ENCODE assay signal across 8 cellular contexts in the genomic region with DNA sequence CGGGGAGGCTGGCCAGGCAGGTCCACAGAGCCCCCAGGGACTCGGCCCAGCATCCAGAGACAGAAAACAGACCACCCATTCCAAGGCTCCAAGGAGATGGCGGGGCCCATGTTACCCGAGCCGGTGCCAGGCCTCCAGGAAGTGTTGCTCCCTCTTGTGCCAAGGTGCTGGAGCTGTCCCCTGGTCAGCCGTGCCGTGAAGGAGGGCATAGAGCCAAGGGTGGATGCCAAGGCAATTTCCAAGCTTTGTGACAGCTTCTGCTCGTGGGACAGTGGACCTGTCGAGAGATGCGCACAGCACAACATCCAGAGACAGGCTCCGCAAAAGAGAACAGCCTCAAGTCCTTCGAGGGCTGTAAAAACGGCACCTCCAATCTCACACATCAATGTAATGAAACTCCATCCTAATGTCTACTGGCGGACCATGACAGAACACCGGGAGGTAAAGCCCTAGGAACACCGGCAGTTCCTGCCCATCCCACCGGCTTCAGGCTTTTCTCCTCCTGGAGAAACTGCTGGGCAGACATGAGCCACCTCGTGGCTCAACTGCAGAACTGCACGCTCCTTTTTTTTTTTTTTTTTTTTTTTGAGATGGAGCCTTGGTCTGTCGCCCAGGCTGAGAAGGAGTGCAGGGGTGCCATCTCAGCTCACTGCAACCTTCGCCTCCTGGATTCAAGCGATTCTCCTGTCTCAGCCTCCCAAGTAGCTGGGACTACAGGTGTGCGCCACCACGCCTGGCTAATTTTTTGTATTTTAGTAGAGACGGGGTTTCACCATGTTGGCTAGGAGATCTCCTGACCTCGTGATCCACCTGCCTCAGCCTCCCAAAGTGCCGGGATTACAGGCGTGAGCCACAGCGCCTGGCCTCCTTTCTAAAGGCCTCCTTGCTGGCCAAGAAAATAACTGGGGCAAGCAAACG. TPM values are rescaled to one million over a fixed set of nuclear protein-coding genes. Genes with fewer than 3 reads are reported as not detected.
A peak's percentile ranks its signal among the peaks of the same experiment; 100 is the strongest.
DNase-seq lines count a peak whose midpoint lies in the region; ATAC-seq and TF ChIP-seq lines count a peak whose summit lies in the region.

No MANE protein-coding gene starts in this region.

- no peak overlapping the region for H3K27ac ChIP-seq in A673 (ENCODE audit: low read depth, low read length, poor library complexity, severe bottlenecking)

- H3K36me3 ChIP-seq in A673 (ENCODE audit: insufficient read depth, low read length, poor library complexity, severe bottlenecking): no peaks in the 10 kb centered on the region

- BruUV-seq in A673 (replicated peaks; lab: Mats Ljungman, UMichigan): no TSS peak

- no peak overlapping the region for H3K27ac Mint-ChIP-seq in WTC11

- H3K36me3 Mint-ChIP-seq in WTC11: no peaks in the 10 kb centered on the region

- H3K4me1 ChIP-seq in A673 (ENCODE audit: insufficient read depth, low read length, poor library complexity, severe bottlenecking): no peaks in the 10 kb centered on the region

- TF ChIP-seq CTCF in A673 (conservative IDR thresholded peaks at IDR 0.05; ENCODE audit: low read depth, low read length) (peak; percentile 78), WTC11 (IDR thresholded peaks at IDR 0.05) (peak; percentile 72), omental fat pad (IDR thresholded peaks at IDR 0.05) (no peak)

- H3K9me3 Mint-ChIP-seq in WTC11: no peaks in the 10 kb centered on the region

- CTCF ChIA-PET in A673 (lab: Charles Lee) (interaction anchor here (0.5 to 0.6 kb wide), 2 partner anchors 35 to 394 kb away, joined by 3 to 4 read pairs; no protein-coding TSS in a partner anchor), WTC11 (lab: Charles Lee) (interaction anchor here (0.6 to 2.0 kb wide), 22 partner anchors 11 to 1094 kb away, joined by 3 to 16 read pairs (median 4); no protein-coding TSS in a partner anchor)

- no peaks in the 10 kb centered on the region for H3K27me3 ChIP-seq in A673 (replicated peaks; ENCODE audit: insufficient read depth, low read depth, low read length, poor library complexity)

- no peaks in the 10 kb centered on the region for H3K27me3 Mint-ChIP-seq in WTC11 (ENCODE audit: low read depth)

- H3K4me3 ChIP-seq in A673 (ENCODE audit: low read depth, low read length, poor library complexity, severe bottlenecking): no peak overlapping the region

- DNase-seq in A673 (ENCODE audit: low spot score) (peak; percentile 76), EL (peak; percentile 64), NCI-H1092 treated with DMSO at 0.1 percent for 48 hours (lab: John Stamatoyannopoulos, UW) (peak; percentile 42), WTC11 (ENCODE audit: low spot score) (peak; percentile 63), fibroblast of the conjunctiva (ENCODE audit: low read depth) (peak; percentile 30), omental fat pad (ENCODE audit: low spot score) (no peak)
- DNase-seq in NK-92 treated with Interleukin-12 subunit alpha and Interleukin-12 subunit beta, amount 100 ng/mL, for 24 hours (lab: John Stamatoyannopoulos, UW): no peak

- H3K4me1 Mint-ChIP-seq in WTC11: 0 out of 2 replicates have a peak, but pooled peaks cover 3% of the 10 kb centered on the region

- ATAC-seq in WTC11 (peak; percentile 72), omental fat pad (ENCODE audit: low FRiP score) (peak; percentile 22), GM18873 (IDR thresholded peaks at IDR 0.05; ENCODE audit: low FRiP score, unreplicated experiment) (no peak)

- POLR2A ChIA-PET in A673 (lab: Charles Lee; ENCODE audit: low non-redundant PET) (no interaction called here), WTC11 (lab: Charles Lee) (interaction anchor here (0.6 to 0.7 kb wide), 2 partner anchors 44 to 362 kb away, joined by 3 to 4 read pairs; a partner anchor contains a TSS)

- intact Hi-C loops in A673 (cut with micrococcal nuclease; ENCODE audit: unreplicated experiment): loop anchor here (2.0 kb wide), 1 partner anchor 63 kb away; no protein-coding TSS in a partner anchor

- H3K9me3 ChIP-seq in A673 (ENCODE audit: low read depth, low read length, poor library complexity, severe bottlenecking): no peaks in the 10 kb centered on the region

- H3K4me3 Mint-ChIP-seq in WTC11: no peak overlapping the region

TF ChIP-seq in WTC11, 78 proteins besides CTCF, POLR2A, EP300 and RAD21:
- TF ChIP-seq, protein P1, sequence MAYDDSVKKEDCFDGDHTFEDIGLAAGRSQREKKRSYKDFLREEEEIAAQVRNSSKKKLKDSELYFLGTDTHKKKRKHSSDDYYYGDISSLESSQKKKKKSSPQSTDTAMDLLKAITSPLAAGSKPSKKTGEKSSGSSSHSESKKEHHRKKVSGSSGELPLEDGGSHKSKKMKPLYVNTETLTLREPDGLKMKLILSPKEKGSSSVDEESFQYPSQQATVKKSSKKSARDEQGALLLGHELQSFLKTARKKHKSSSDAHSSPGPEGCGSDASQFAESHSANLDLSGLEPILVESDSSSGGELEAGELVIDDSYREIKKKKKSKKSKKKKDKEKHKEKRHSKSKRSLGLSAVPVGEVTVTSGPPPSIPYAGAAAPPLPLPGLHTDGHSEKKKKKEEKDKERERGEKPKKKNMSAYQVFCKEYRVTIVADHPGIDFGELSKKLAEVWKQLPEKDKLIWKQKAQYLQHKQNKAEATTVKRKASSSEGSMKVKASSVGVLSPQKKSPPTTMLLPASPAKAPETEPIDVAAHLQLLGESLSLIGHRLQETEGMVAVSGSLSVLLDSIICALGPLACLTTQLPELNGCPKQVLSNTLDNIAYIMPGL (CRISPR knock-in tag; IDR thresholded peaks at IDR 0.05): no peak
- TF ChIP-seq, protein P2, sequence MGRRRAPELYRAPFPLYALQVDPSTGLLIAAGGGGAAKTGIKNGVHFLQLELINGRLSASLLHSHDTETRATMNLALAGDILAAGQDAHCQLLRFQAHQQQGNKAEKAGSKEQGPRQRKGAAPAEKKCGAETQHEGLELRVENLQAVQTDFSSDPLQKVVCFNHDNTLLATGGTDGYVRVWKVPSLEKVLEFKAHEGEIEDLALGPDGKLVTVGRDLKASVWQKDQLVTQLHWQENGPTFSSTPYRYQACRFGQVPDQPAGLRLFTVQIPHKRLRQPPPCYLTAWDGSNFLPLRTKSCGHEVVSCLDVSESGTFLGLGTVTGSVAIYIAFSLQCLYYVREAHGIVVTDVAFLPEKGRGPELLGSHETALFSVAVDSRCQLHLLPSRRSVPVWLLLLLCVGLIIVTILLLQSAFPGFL (CRISPR knock-in tag; IDR thresholded peaks at IDR 0.05; ENCODE audit: borderline replicate concordance): no peak
- TF ChIP-seq ATF1 (CRISPR knock-in tag; IDR thresholded peaks at IDR 0.05) (no peak), TEAD4 (CRISPR knock-in tag; IDR thresholded peaks at IDR 0.05) (no peak), RORB (CRISPR knock-in tag; IDR thresholded peaks at IDR 0.05) (no peak), CREM (CRISPR knock-in tag; IDR thresholded peaks at IDR 0.05) (no peak), ZNF219 (CRISPR knock-in tag; IDR thresholded peaks at IDR 0.05; ENCODE audit: borderline replicate concordance) (no peak), ELF4 (CRISPR knock-in tag; IDR thresholded peaks at IDR 0.05; ENCODE audit: low read depth) (no peak), ZNF121 (CRISPR knock-in tag; IDR thresholded peaks at IDR 0.05) (no peak), ZNF263 (CRISPR knock-in tag; IDR thresholded peaks at IDR 0.05; ENCODE audit: low read depth) (no peak)
- TF ChIP-seq, protein P3, sequence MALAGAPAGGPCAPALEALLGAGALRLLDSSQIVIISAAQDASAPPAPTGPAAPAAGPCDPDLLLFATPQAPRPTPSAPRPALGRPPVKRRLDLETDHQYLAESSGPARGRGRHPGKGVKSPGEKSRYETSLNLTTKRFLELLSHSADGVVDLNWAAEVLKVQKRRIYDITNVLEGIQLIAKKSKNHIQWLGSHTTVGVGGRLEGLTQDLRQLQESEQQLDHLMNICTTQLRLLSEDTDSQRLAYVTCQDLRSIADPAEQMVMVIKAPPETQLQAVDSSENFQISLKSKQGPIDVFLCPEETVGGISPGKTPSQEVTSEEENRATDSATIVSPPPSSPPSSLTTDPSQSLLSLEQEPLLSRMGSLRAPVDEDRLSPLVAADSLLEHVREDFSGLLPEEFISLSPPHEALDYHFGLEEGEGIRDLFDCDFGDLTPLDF (CRISPR knock-in tag; IDR thresholded peaks at IDR 0.05): no peak
- TF ChIP-seq, protein P4, sequence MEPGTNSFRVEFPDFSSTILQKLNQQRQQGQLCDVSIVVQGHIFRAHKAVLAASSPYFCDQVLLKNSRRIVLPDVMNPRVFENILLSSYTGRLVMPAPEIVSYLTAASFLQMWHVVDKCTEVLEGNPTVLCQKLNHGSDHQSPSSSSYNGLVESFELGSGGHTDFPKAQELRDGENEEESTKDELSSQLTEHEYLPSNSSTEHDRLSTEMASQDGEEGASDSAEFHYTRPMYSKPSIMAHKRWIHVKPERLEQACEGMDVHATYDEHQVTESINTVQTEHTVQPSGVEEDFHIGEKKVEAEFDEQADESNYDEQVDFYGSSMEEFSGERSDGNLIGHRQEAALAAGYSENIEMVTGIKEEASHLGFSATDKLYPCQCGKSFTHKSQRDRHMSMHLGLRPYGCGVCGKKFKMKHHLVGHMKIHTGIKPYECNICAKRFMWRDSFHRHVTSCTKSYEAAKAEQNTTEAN (CRISPR knock-in tag; IDR thresholded peaks at IDR 0.05): no peak
- TF ChIP-seq, protein P5, sequence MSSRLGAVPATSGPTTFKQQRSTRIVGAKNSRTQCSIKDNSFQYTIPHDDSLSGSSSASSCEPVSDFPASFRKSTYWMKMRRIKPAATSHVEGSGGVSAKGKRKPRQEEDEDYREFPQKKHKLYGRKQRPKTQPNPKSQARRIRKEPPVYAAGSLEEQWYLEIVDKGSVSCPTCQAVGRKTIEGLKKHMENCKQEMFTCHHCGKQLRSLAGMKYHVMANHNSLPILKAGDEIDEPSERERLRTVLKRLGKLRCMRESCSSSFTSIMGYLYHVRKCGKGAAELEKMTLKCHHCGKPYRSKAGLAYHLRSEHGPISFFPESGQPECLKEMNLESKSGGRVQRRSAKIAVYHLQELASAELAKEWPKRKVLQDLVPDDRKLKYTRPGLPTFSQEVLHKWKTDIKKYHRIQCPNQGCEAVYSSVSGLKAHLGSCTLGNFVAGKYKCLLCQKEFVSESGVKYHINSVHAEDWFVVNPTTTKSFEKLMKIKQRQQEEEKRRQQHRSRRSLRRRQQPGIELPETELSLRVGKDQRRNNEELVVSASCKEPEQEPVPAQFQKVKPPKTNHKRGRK (CRISPR knock-in tag; IDR thresholded peaks at IDR 0.05; ENCODE audit: borderline replicate concordance): no peak

RNA-seq across cellular contexts. Expression of a gene that starts 30.9 kb away (rescaled TPM):
- total RNA-seq in A673 (2021): not detected in 2 replicates
- total RNA-seq in WTC11 (2021): 0.32 to 0.50 TPM (median 0.34 TPM) in 3 replicates
- not detected for total RNA-seq in omental fat pad

RNA-seq across cellular contexts. Expression of a gene that starts 44.0 kb away (rescaled TPM):
- total RNA-seq in A673 (2021): not detected in 2 replicates
- total RNA-seq in WTC11 (2021): not detected in 3 replicates
- not detected for total RNA-seq in omental fat pad

RNA-seq across cellular contexts. Expression of a gene that starts 44.2 kb away (rescaled TPM):
- 17.6 and 20.4 TPM in 2 replicates for total RNA-seq in A673 (2021)
- 19.7 to 22.1 TPM (median 20.2 TPM) in 3 replicates for total RNA-seq in WTC11 (2021)
- 10 to 100 TPM; 14.9 to 24.6 (median 17.0) TPM for total RNA-seq in omental fat pad

RNA-seq across cellular contexts. Expression of a gene that starts 44.2 kb away (rescaled TPM):
- total RNA-seq in A673 (2021) (6.1 and 7.9 TPM in 2 replicates), WTC11 (2021) (4.4 to 6.9 TPM (median 5.0 TPM) in 3 replicates), omental fat pad (1 to 10 TPM; 4.6 to 6.4 (median 5.6) TPM)

RNA-seq across cellular contexts. Expression of a gene that starts 57.9 kb away (rescaled TPM):
- 6.1 and 7.5 TPM in 2 replicates for total RNA-seq in A673 (2021)
- 32.6 to 39.4 TPM (median 38.7 TPM) in 3 replicates for total RNA-seq in WTC11 (2021)
- 1 to 10 TPM; 5.5 to 8.5 (median 8.0) TPM for total RNA-seq in omental fat pad

Comparison
In these comparisons a context has a peak if more than half of its experiments do, and no peak if none do; other contexts are left out.
1. DNase-seq: peak in A673 (single experiment), EL (single experiment), NCI-H1092 treated with DMSO at 0.1 percent for 48 hours (single experiment), WTC11 (single experiment) and fibroblast of the conjunctiva (single experiment); none in omental fat pad (single experiment) and NK-92 treated with Interleukin-12 subunit alpha and Interleukin-12 subunit beta, amount 100 ng/mL, for 24 hours (single experiment).
2. CTCF ChIP-seq: peak in A673 (single experiment) and WTC11 (single experiment); none in omental fat pad (0 of 3).